In genomic region chr7:66681491-66682349, GRCh38 we compare ENCODE assay signal across 8 cellular contexts. TPM values are rescaled to one million over a fixed set of nuclear protein-coding genes. Genes with fewer than 3 reads are reported as not detected.
A peak's percentile ranks its signal among the peaks of the same experiment; 100 is the strongest.
DNase-seq lines count a peak whose midpoint lies in the region; ATAC-seq, FAIRE-seq and TF ChIP-seq lines count a peak whose summit lies in the region.

No MANE protein-coding gene starts in this region.

- DNase-seq in GM12891 (ENCODE audit: insufficient read length, low spot score) = peak; percentile 96
- DNase-seq in NCI-H1417 treated with DMSO at 0.1 percent for 48 hours (lab: John Stamatoyannopoulos, UW) = peak; percentile 71
- DNase-seq in SW 1271 (lab: John Stamatoyannopoulos, UW) = peak; percentile 82 to 91
- DNase-seq in heart right ventricle = peak; percentile 96 to 97
- DNase-seq in posterior cingulate gyrus = peak; percentile 93 to 99 (median 98)
- peak; percentile 97 to 99 for DNase-seq in upper lobe of left lung

- H3K36me3 ChIP-seq in heart right ventricle (peaks cover 0 to 4% (median 0%) of the 10 kb centered on the region in 9 donors), upper lobe of left lung (no peaks in the 10 kb centered on the region)

- peak; percentile 94 for FAIRE-seq in GM12891 (lab: Jason Lieb, UNC)

- TF ChIP-seq EP300 in upper lobe of left lung (IDR thresholded peaks at IDR 0.05) = peak in 1 of 4 donors; percentile 74

- H3K4me3 ChIP-seq in heart right ventricle (peak overlapping the region; percentile 65 to 98 (median 86)), upper lobe of left lung (peak overlapping the region; percentile 89 to 99 (median 96))

- H3K27me3 ChIP-seq in heart right ventricle (no peaks in the 10 kb centered on the region), upper lobe of left lung (no peaks in the 10 kb centered on the region)

- 3 to 4% (median 3%) methylated on average over 69 to 78 of the region's 78 CpGs for WGBS in adipose tissue, 3 donors
- WGBS in heart right ventricle, 2 donors = 3 to 4% methylated on average over 76 to 78 of the region's 78 CpGs
- 4 to 6% methylated on average over 24 to 45 of the region's 78 CpGs for WGBS in upper lobe of left lung, 2 donors

- H3K9me3 ChIP-seq in heart right ventricle (no peaks in the 10 kb centered on the region), upper lobe of left lung (no peaks in the 10 kb centered on the region)

- intact Hi-C loops in heart right ventricle (cut with DNase I) = loop anchor here in 6 of 10 donors (1.0 to 10.0 kb wide), 6 partner anchors 27 to 316 kb away; partner anchors contain the start of genes RABGEF1 (in 1 of the 6), SBDS (in 1 of the 6) and TYW1 (in 1 of the 6)
- intact Hi-C loops in posterior cingulate gyrus (cut with DNase I) = loop anchor here (1.0 to 5.0 kb wide), 2 partner anchors 27 to 61 kb away; partner anchors contain the start of gene RABGEF1

- TF ChIP-seq CTCF in heart right ventricle (IDR thresholded peaks at IDR 0.05) (no peak), upper lobe of left lung (IDR thresholded peaks at IDR 0.05) (no peak)

- TF ChIP-seq POLR2A in GM12891 (IDR thresholded peaks at IDR 0.05; ENCODE audit: low read depth, low read length) (peak; percentile 92), upper lobe of left lung (IDR thresholded peaks at IDR 0.05) (peak in 3 of 4 donors; percentile 79 to 98 (median 95))

- H3K4me1 ChIP-seq in heart right ventricle = peaks cover 0 to 40% (median 18%) of the 10 kb centered on the region in 9 donors
- peaks cover 14 to 23% (median 20%) of the 10 kb centered on the region in 4 donors for H3K4me1 ChIP-seq in upper lobe of left lung

- H3K27ac ChIP-seq in adipose tissue (ENCODE audit: low read depth, low read length) = peak overlapping the region; percentile 92
- peak overlapping the region; percentile 74 to 99 (median 94) for H3K27ac ChIP-seq in heart right ventricle
- peak overlapping the region; percentile 98 for H3K27ac ChIP-seq in upper lobe of left lung

- ATAC-seq in HG02798 (IDR thresholded peaks at IDR 0.05; ENCODE audit: poor library complexity, unreplicated experiment) = peak; percentile 92
- peak; percentile 98 to 99 (median 99) for ATAC-seq in heart right ventricle
- ATAC-seq in upper lobe of left lung (ENCODE audit: low FRiP score in 2 of 2) = peak; percentile 98

TF ChIP-seq in GM12891, 5 proteins besides CTCF, POLR2A, EP300 and RAD21:
- TF ChIP-seq PAX5 (IDR thresholded peaks at IDR 0.05; ENCODE audit: insufficient read depth, low read length, severe bottlenecking) (peak; percentile 31), POU2F2 (IDR thresholded peaks at IDR 0.05; ENCODE audit: low read depth, low read length) (0 out of 2 replicates have a peak, but pooled peaks have one; percentile 70), SPI1 (IDR thresholded peaks at IDR 0.05; ENCODE audit: low read depth, low read length) (peak; percentile 85), TAF1 (IDR thresholded peaks at IDR 0.05; ENCODE audit: low read depth, low read length) (peak; percentile 88), POLR2AphosphoS5 (IDR thresholded peaks at IDR 0.05; ENCODE audit: low read depth, low read length) (peak; percentile 87)

RNA-seq across cellular contexts. Expression of gene KCTD7, which starts 53.0 kb away (rescaled TPM):
- 3.5 TPM for polyA plus RNA-seq in GM12891 (2012; ENCODE audit: low read depth, missing spikeins)
- polyA plus RNA-seq in adipose tissue (1 to 10 TPM; 2.7 to 8.1 (median 4.3) TPM), heart right ventricle (1 to 10 TPM; 6.7 to 7.4 TPM)
- total RNA-seq in heart right ventricle (10 to 100 TPM in 3 of 10 donors, 1 to 10 TPM in 7; 7.3 to 13.6 (median 9.1) TPM), upper lobe of left lung (10 to 100 TPM in 5 of 6 donors, 1 to 10 TPM in 1; 6.1 to 38.8 (median 13.5) TPM)

RNA-seq across cellular contexts. Expression of gene RABGEF1, which starts 58.8 kb away (rescaled TPM):
- 15.2 TPM for polyA plus RNA-seq in GM12891 (2012; ENCODE audit: low read depth, missing spikeins)
- polyA plus RNA-seq in adipose tissue (10 to 100 TPM in 2 of 3 donors, 1 to 10 TPM in 1; 9.5 to 26.2 (median 14.1) TPM), heart right ventricle (10 to 100 TPM in 1 of 2 donors, 1 to 10 TPM in 1; 7.2 to 10.8 TPM)
- total RNA-seq in heart right ventricle (10 to 100 TPM; 13.3 to 23.4 (median 17.4) TPM), upper lobe of left lung (10 to 100 TPM; 20.7 to 35.6 (median 30.3) TPM)

Comparison
In these comparisons a context has a peak if more than half of its experiments do, and no peak if none do; other contexts are left out.
1. Peak in every context shown above with its lines: DNase-seq, ATAC-seq, H3K4me3 ChIP-seq and H3K27ac ChIP-seq.